In genomic region chr7:108146070-108146842, GRCh38 we compare ENCODE assay signal across 8 cellular contexts. TPM values are rescaled to one million over a fixed set of nuclear protein-coding genes. Genes with fewer than 3 reads are reported as not detected.
DNase-seq lines count a peak whose midpoint lies in the region; ATAC-seq and TF ChIP-seq lines count a peak whose summit lies in the region.

No MANE protein-coding gene starts in this region.

- H3K27ac ChIP-seq in BLaER1 treated with 17β-estradiol and CSF1 and Interleukin-3, amounts not matched to agents 10 nM and 100 nM, result no peak overlapping the region
- no peak overlapping the region for H3K27ac ChIP-seq in colonic mucosa

- intact Hi-C loops in colonic mucosa (cut with DNase I), result loop anchor here (5.0 to 10.0 kb wide), 2 partner anchors 34 to 261 kb away; no protein-coding TSS in a partner anchor

- no peaks in the 10 kb centered on the region for H3K9me3 ChIP-seq in BLaER1 treated with 17β-estradiol and CSF1 and Interleukin-3, amounts not matched to agents 10 nM and 100 nM (replicated peaks in 1 of 11)
- H3K9me3 ChIP-seq in colonic mucosa, result no peaks in the 10 kb centered on the region

- no peaks in the 10 kb centered on the region for H4K20me1 ChIP-seq in BLaER1 treated with 17β-estradiol and CSF1 and Interleukin-3, amounts not matched to agents 10 nM and 100 nM

- H3K4me3 ChIP-seq in BLaER1 treated with 17β-estradiol and CSF1 and Interleukin-3, amounts not matched to agents 10 nM and 100 nM, result no peak overlapping the region
- no peak overlapping the region for H3K4me3 ChIP-seq in colonic mucosa

- no peaks in the 10 kb centered on the region for H3K36me3 ChIP-seq in BLaER1 treated with 17β-estradiol and CSF1 and Interleukin-3, amounts not matched to agents 10 nM and 100 nM
- no peaks in the 10 kb centered on the region for H3K36me3 ChIP-seq in colonic mucosa

- DNase-seq in NCI-H146 (lab: John Stamatoyannopoulos, UW) (peak; percentile 70), T-helper 9 cell (peak; percentile 2), colonic mucosa (peak; percentile 75), kidney tubule cell (ENCODE audit: low spot score) (peak; percentile 75), NK-92 (lab: John Stamatoyannopoulos, UW; ENCODE audit: unreplicated experiment) (no peak)
- DNase-seq in stimulated activated CD4-positive, alpha-beta T cell treated with anti-CD3 and anti-CD28 coated beads, Interleukin-4, amount 100 ng/mL, for 1 hour, result peak; percentile 3

- no peaks in the 10 kb centered on the region for H3K27me3 ChIP-seq in BLaER1 treated with 17β-estradiol and CSF1 and Interleukin-3, amounts not matched to agents 10 nM and 100 nM
- H3K27me3 ChIP-seq in colonic mucosa, result no peaks in the 10 kb centered on the region

- H3K4me2 ChIP-seq in BLaER1 treated with 17β-estradiol and CSF1 and Interleukin-3, amounts not matched to agents 10 nM and 100 nM, result peak overlapping the region in 9 of 11 experiments; percentile 12 to 63 (median 28); a peak in 8 of 22 replicates

- peaks cover 0 to 7% (median 0%) of the 10 kb centered on the region in 10 experiments; a peak in 6 of 20 replicates for H3K4me1 ChIP-seq in BLaER1 treated with 17β-estradiol and CSF1 and Interleukin-3, amounts not matched to agents 10 nM and 100 nM
- no peaks in the 10 kb centered on the region for H3K4me1 ChIP-seq in colonic mucosa

- ATAC-seq in GM21723 (IDR thresholded peaks at IDR 0.05; ENCODE audit: unreplicated experiment), result peak; percentile 68

- TF ChIP-seq CTCF in colonic mucosa (IDR thresholded peaks at IDR 0.05), result peak; percentile 85

- H3K9ac ChIP-seq in BLaER1 treated with 17β-estradiol and CSF1 and Interleukin-3, amounts not matched to agents 10 nM and 100 nM, result no peak overlapping the region
- no peak overlapping the region for H3K9ac ChIP-seq in colonic mucosa (ENCODE audit: low read depth in 2 of 2, low read length in 2 of 2)

RNA-seq across cellular contexts. Expression of gene LAMB4, which starts 16.1 kb away (rescaled TPM):
- under 1 TPM in 1 of 2 donors, not detected in 1; 0.27 TPM for total RNA-seq in colonic mucosa
